Comparison of ENCODE assay signal across 13 cellular contexts in the genomic region with DNA sequence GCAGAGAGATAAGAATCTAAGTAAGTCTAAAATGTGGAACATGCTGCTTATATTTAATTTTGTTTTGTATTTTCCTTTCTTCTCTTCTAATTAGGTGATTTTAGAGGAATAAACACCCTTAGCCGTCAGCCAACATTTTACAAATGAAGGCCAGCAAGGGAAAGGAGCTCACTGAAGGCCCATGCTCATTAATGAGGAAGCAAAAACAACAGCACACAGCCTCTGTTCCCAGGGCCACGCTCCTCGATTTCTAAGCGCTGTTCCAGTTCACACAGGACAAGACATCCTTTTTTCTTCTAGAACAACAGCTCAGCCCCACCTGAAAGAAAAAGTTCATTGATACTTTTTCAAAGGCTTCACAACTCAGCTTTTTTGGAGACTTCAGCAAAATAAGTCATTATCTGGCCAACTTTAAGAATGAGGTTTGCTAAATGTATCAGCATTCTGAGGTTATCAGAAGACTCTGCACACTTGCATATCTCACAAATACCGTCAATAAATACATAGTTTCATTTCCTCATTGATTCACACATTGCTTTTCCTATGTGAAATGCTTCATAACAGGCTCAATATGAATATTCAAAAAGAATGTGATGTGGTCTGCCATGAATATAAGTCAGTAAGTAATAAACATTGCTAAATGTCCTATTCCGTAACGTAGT. TPM values are rescaled to one million over a fixed set of nuclear protein-coding genes. Genes with fewer than 3 reads are reported as not detected.
A peak's percentile ranks its signal among the peaks of the same experiment; 100 is the strongest.
DNase-seq lines count a peak whose midpoint lies in the region; ATAC-seq and TF ChIP-seq lines count a peak whose summit lies in the region.
"Had no signal": no experiment of that assay in that cellular context is flagged by ENCODE, and none has a peak within 500 bp of the region (broad histone marks: within the 10 kb centered on the region; RNA-seq: fewer than 3 reads in every experiment).

No MANE protein-coding gene starts in this region.

- H3K36me3 Mint-ChIP-seq in brain: peaks cover 3% of the 10 kb centered on the region

- H3K36me3 ChIP-seq in SJCRH30: no peaks in the 10 kb centered on the region

- ATAC-seq in HG03103 (IDR thresholded peaks at IDR 0.05; ENCODE audit: low read depth, unreplicated experiment) (peak; percentile 67), HG03439 (IDR thresholded peaks at IDR 0.05; ENCODE audit: unreplicated experiment) (no peak)

- no peaks in the 10 kb centered on the region for H3K9me3 ChIP-seq in SJCRH30 (replicated peaks)

- peaks cover 13 to 30% (median 21%) of the 10 kb centered on the region in 5 experiments for H3K9me3 Mint-ChIP-seq in brain

- TF ChIP-seq CTCF in GM12865 (IDR thresholded peaks at IDR 0.05; ENCODE audit: insufficient read depth, low read depth, low read length, missing control alignments) (no peak), GM20000 (IDR thresholded peaks at IDR 0.05; ENCODE audit: extremely low read depth, missing control alignments) (no peak), brain (conservative IDR thresholded peaks at IDR 0.05) (no peak)

- H3K4me1 ChIP-seq in SJCRH30: no peaks in the 10 kb centered on the region

- H3K4me3 ChIP-seq in GM12865 (ENCODE audit: low read depth, low read length) (no peak overlapping the region), SJCRH30 (no peak overlapping the region)
- H3K4me3 ChIP-seq: lung, skin epidermis had no signal

- DNase-seq in GM12865 (ENCODE audit: low read depth) (peak; percentile 52), GM20000 (ENCODE audit: low spot score) (peak; percentile 47), SJCRH30 (no peak), NCI-H526 treated with DMSO at 0.1 percent for 48 hours (lab: John Stamatoyannopoulos, UW) (no peak), D341Med (ENCODE audit: low spot score) (no peak)
- DNase-seq: AML-193, NCI-H82 had no signal

- H3K27me3 ChIP-seq in SJCRH30: no peaks in the 10 kb centered on the region

- peaks cover 41% of the 10 kb centered on the region for H3K4me1 Mint-ChIP-seq in brain

- H3K27ac Mint-ChIP-seq in brain: peak overlapping the region; percentile 15 to 97 (median 62)

- H3K4me3 Mint-ChIP-seq in brain: peak overlapping the region in 2 of 5 experiments; percentile 73 to 84

- H3K27ac ChIP-seq in SJCRH30: no peak overlapping the region

- H3K27me3 Mint-ChIP-seq in brain: peaks cover 6% of the 10 kb centered on the region

RNA-seq across cellular contexts. Expression of a gene that starts 34.8 kb away (rescaled TPM):
- polyA plus RNA-seq in brain (ENCODE audit: insufficient read depth, low read depth, low replicate concordance): 2.3 TPM
- total RNA-seq in SJCRH30 (2014; rRNA removed; shearing (Covaris generic)): 7.4 and 8.2 TPM in 2 replicates
- total RNA-seq: LHCN-M2 had no signal

Comparison
In these comparisons a context has a peak if more than half of its experiments do, and no peak if none do; other contexts are left out.
1. DNase-seq: peak in GM12865 (single experiment) and GM20000 (single experiment); none in SJCRH30 (0 of 2), NCI-H526 treated with DMSO at 0.1 percent for 48 hours (single experiment) and D341Med (single experiment).